ENCODE assay signal across 25 cellular contexts in the genomic region with DNA sequence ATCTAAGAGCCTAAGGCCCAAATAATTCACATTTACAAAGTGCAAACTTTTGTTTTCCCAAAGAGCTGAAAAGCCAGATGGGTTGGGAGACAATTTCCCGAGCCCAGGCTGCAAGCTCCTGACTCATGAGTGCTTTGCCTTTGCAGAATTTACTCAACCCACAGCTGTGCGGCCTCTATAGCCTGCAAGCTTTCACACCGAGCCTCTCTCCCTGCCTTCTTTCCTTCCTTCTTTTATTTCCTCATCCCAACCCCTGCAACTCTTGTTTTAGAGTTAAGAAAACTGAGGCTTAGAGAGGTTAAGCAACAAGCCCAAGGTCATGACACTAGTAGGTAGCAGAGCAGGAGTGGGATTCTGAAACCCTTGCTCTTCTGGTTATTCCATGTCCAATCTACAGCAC.
"Had no signal": no experiment of that assay in that cellular context is flagged by ENCODE, and none has a peak within 500 bp of the region (broad histone marks: within the 10 kb centered on the region; RNA-seq: fewer than 3 reads in every experiment).

No MANE protein-coding gene starts in this region.

- DNase-seq: activated CD4-positive, alpha-beta T cell treated with anti-CD3 and anti-CD28 coated beads, Interleukin-2, amount 10 ng/mL, durations not matched to agents 24 days and 14 days; activated CD8-positive, alpha-beta memory T cell treated with anti-CD3 and anti-CD28 coated beads, Interleukin-2, amount 10 ng/mL, durations not matched to agents 7 days and 5 days; activated CD8-positive, alpha-beta T cell treated with anti-CD3 and anti-CD28 coated beads for 36 hours; activated gamma-delta T cell; adrenal gland; brain microvascular endothelial cell; caudate nucleus; effector memory CD8-positive, alpha-beta T cell; foreskin melanocyte; kidney; mammary epithelial cell; natural killer cell; stimulated activated CD4-positive, alpha-beta T cell treated with anti-CD3 and anti-CD28 coated beads, Interleukin-4, amount 100 ng/mL, for 1 hour; stimulated activated naive CD8-positive, alpha-beta T cell treated with anti-CD3 and anti-CD28 coated beads, Interleukin-15, Interleukin-2, amounts not matched to agents 100 U/mL and 50 U/mL, for 24 hours; substantia nigra; tibial artery had no signal

- H3K4me3 ChIP-seq: adrenal gland, ascending aorta, dorsolateral prefrontal cortex, prostate gland, tibial artery had no signal

- H3K27ac Mint-ChIP-seq: activated CD4-positive, alpha-beta T cell treated with anti-CD3 and anti-CD28 coated beads, Interleukin-2, amount 10 ng/mL, durations not matched to agents 24 days and 14 days; activated CD8-positive, alpha-beta memory T cell treated with anti-CD3 and anti-CD28 coated beads, Interleukin-2, amount 10 ng/mL, durations not matched to agents 7 days and 5 days; activated CD8-positive, alpha-beta T cell treated with anti-CD3 and anti-CD28 coated beads for 36 hours; activated naive CD8-positive, alpha-beta T cell; activated T-helper 1 cell treated with anti-CD3 and anti-CD28 coated beads, Interleukin-12 subunit alpha, Interleukin-12 subunit beta, Interleukin-2, Interleukin-4 antibody, amounts not matched to agents 30 ng/mL and 10 ng/mL and 1 ng/mL, durations not matched to agents 14 hours and 24 hours and 36 hours; effector memory CD8-positive, alpha-beta T cell; mesothelial cell of epicardium; natural killer cell had no signal

- H3K27me3 ChIP-seq: ascending aorta, brain microvascular endothelial cell had no signal

- H3K9me3 ChIP-seq: adrenal gland, ascending aorta, prostate gland, tibial artery had no signal

- H3K4me1 ChIP-seq: adrenal gland, ascending aorta, prostate gland, tibial artery had no signal

- H3K36me3 ChIP-seq: adrenal gland, ascending aorta, brain microvascular endothelial cell, prostate gland, tibial artery had no signal

- H3K27ac ChIP-seq: adrenal gland, ascending aorta, brain microvascular endothelial cell, dorsolateral prefrontal cortex, prostate gland, tibial artery, VCaP had no signal

- H3K4me3 Mint-ChIP-seq: activated CD4-positive, alpha-beta T cell treated with anti-CD3 and anti-CD28 coated beads, Interleukin-2, amount 10 ng/mL, durations not matched to agents 24 days and 14 days; activated CD8-positive, alpha-beta memory T cell treated with anti-CD3 and anti-CD28 coated beads, Interleukin-2, amount 10 ng/mL, durations not matched to agents 7 days and 5 days; activated CD8-positive, alpha-beta T cell treated with anti-CD3 and anti-CD28 coated beads for 36 hours; activated naive CD8-positive, alpha-beta T cell; activated T-helper 1 cell treated with anti-CD3 and anti-CD28 coated beads, Interleukin-12 subunit alpha, Interleukin-12 subunit beta, Interleukin-2, Interleukin-4 antibody, amounts not matched to agents 30 ng/mL and 10 ng/mL and 1 ng/mL, durations not matched to agents 14 hours and 24 hours and 36 hours; effector memory CD8-positive, alpha-beta T cell; mesothelial cell of epicardium; natural killer cell had no signal

- H3K9me3 Mint-ChIP-seq: activated CD4-positive, alpha-beta T cell treated with anti-CD3 and anti-CD28 coated beads, Interleukin-2, amount 10 ng/mL, durations not matched to agents 24 days and 14 days; activated CD8-positive, alpha-beta T cell treated with anti-CD3 and anti-CD28 coated beads for 36 hours; activated T-helper 1 cell treated with anti-CD3 and anti-CD28 coated beads, Interleukin-12 subunit alpha, Interleukin-12 subunit beta, Interleukin-2, Interleukin-4 antibody, amounts not matched to agents 30 ng/mL and 10 ng/mL and 1 ng/mL, durations not matched to agents 14 hours and 24 hours and 36 hours; effector memory CD8-positive, alpha-beta T cell; mesothelial cell of epicardium; natural killer cell had no signal

- H3K36me3 Mint-ChIP-seq: activated CD8-positive, alpha-beta memory T cell treated with anti-CD3 and anti-CD28 coated beads, Interleukin-2, amount 10 ng/mL, durations not matched to agents 7 days and 5 days; activated naive CD8-positive, alpha-beta T cell; mesothelial cell of epicardium; natural killer cell had no signal

- H3K27me3 Mint-ChIP-seq: activated CD4-positive, alpha-beta T cell treated with anti-CD3 and anti-CD28 coated beads, Interleukin-2, amount 10 ng/mL, durations not matched to agents 24 days and 14 days; activated CD8-positive, alpha-beta memory T cell treated with anti-CD3 and anti-CD28 coated beads, Interleukin-2, amount 10 ng/mL, durations not matched to agents 7 days and 5 days had no signal

- ATAC-seq: activated CD4-positive, CD25-positive, alpha-beta regulatory T cell treated with anti-CD3 and anti-CD28 coated beads, Interleukin-2, amount 50 U/mL, for 24 hours; activated CD8-positive, alpha-beta memory T cell treated with anti-CD3 and anti-CD28 coated beads, Interleukin-2, amount 10 ng/mL, durations not matched to agents 7 days and 5 days; activated CD8-positive, alpha-beta T cell treated with anti-CD3 and anti-CD28 coated beads for 36 hours; effector memory CD8-positive, alpha-beta T cell; esophagus mucosa; natural killer cell had no signal

- H3K4me1 Mint-ChIP-seq: mesothelial cell of epicardium, natural killer cell had no signal
